1 cellular context compared by ENCODE assay signal in genomic region chr4:173218411-173219125, GRCh38.
A peak's percentile ranks its signal among the peaks of the same experiment; 100 is the strongest.
TF ChIP-seq lines count a peak whose summit lies in the region.

No MANE protein-coding gene starts in this region.

TF ChIP-seq in K562, 482 proteins besides CTCF, POLR2A, EP300 and RAD21 (continued from another document and continues in another):
- TF ChIP-seq GTF3C2 (IDR thresholded peaks at IDR 0.05; ENCODE audit: borderline replicate concordance, extremely low read depth, insufficient read length) (no peak), CCNT2 (IDR thresholded peaks at IDR 0.05; ENCODE audit: borderline replicate concordance, extremely low read depth, insufficient read length, low read depth, low read length) (peak; percentile 47), TCF3 (CRISPR knock-in tag; IDR thresholded peaks at IDR 0.05) (peak; percentile 74), ZNF445 (CRISPR knock-in tag; IDR thresholded peaks at IDR 0.05; ENCODE audit: low read depth) (no peak), TBP (optimal IDR thresholded peaks at IDR 0.05; ENCODE audit: low read depth, low read length) (no peak), KLF16 (IDR thresholded peaks at IDR 0.05) (0 out of 2 replicates have a peak, but pooled peaks have one; percentile 29), SMAD3 (CRISPR knock-in tag; conservative IDR thresholded peaks at IDR 0.05) (no peak), MYC (IDR thresholded peaks at IDR 0.05; ENCODE audit: low read depth, low read length) (no peak), MYC (CRISPR knock-in tag; IDR thresholded peaks at IDR 0.05; ENCODE audit: borderline replicate concordance, low read depth) (no peak), SMARCE1 (IDR thresholded peaks at IDR 0.05) (peak; percentile 96), NCOR1 (IDR thresholded peaks at IDR 0.05) (peak; percentile 78), ZEB2 (IDR thresholded peaks at IDR 0.05) (no peak), FOXK2 (conservative IDR thresholded peaks at IDR 0.05 in 1 of 2, IDR thresholded peaks at IDR 0.05 in 1 of 2; ENCODE audit: low read depth in 2 of 2) (peak; percentile 50 to 53; a peak in 2 of 4 replicates), CC2D1A (IDR thresholded peaks at IDR 0.05) (0 out of 2 replicates have a peak, but pooled peaks have one; percentile 35), HIVEP1 (CRISPR knock-in tag; IDR thresholded peaks at IDR 0.05) (no peak), MNT (conservative IDR thresholded peaks at IDR 0.05) (peak in 1 of 2 experiments; percentile 44; a peak in 1 of 4 replicates), GATAD2B (IDR thresholded peaks at IDR 0.05; ENCODE audit: borderline replicate concordance) (0 out of 2 replicates have a peak, but pooled peaks have one; percentile 18), ARNT (IDR thresholded peaks at IDR 0.05) (peak in 1 of 2 experiments; percentile 63; a peak in 1 of 4 replicates), STAT5A (IDR thresholded peaks at IDR 0.05; ENCODE audit: borderline replicate concordance, low read length) (peak; percentile 73; the same call in 1 of the 2 replicates), ARID1B (IDR thresholded peaks at IDR 0.05) (peak; percentile 95), ARID3A (IDR thresholded peaks at IDR 0.05; ENCODE audit: borderline replicate concordance, low read depth, low read length) (peak; percentile 99), ELK3 (CRISPR knock-in tag; IDR thresholded peaks at IDR 0.05) (no peak), KDM1A (IDR thresholded peaks at IDR 0.05) (peak in 1 of 2 experiments; percentile 30; a peak in 2 of 4 replicates), ZNF3 (CRISPR knock-in tag; IDR thresholded peaks at IDR 0.05) (no peak), ZSCAN29 (IDR thresholded peaks at IDR 0.05) (no peak), SOX6 (IDR thresholded peaks at IDR 0.05) (peak; percentile 56; the same call in 1 of the 2 replicates), NCOA2 (IDR thresholded peaks at IDR 0.05; ENCODE audit: partially characterized antibody in 2 of 2) (peak in 1 of 2 experiments; percentile 61), FOXJ3 (CRISPR knock-in tag; IDR thresholded peaks at IDR 0.05) (no peak), ZZZ3 (IDR thresholded peaks at IDR 0.05) (no peak), TEAD1 (CRISPR knock-in tag; IDR thresholded peaks at IDR 0.05) (peak in 1 of 2 experiments; percentile 65; a peak in 1 of 4 replicates), CREB5 (CRISPR knock-in tag; IDR thresholded peaks at IDR 0.05) (no peak), KLF10 (CRISPR knock-in tag; IDR thresholded peaks at IDR 0.05) (no peak), ZNF699 (CRISPR knock-in tag; IDR thresholded peaks at IDR 0.05; ENCODE audit: insufficient replicate concordance) (no peak), FOSL1 (tag; conservative IDR thresholded peaks at IDR 0.05) (peak; percentile 86), TAF7 (tag; IDR thresholded peaks at IDR 0.05) (no peak), ZNF512 (tag; IDR thresholded peaks at IDR 0.05) (no peak), DPF2 (IDR thresholded peaks at IDR 0.05) (peak; percentile 98), C11orf30 (IDR thresholded peaks at IDR 0.05; ENCODE audit: low read depth) (peak; percentile 36; the same call in 1 of the 2 replicates), ZNF140 (CRISPR knock-in tag; IDR thresholded peaks at IDR 0.05) (no peak), JUN (IDR thresholded peaks at IDR 0.05; ENCODE audit: borderline replicate concordance, low read depth, low read length) (peak; percentile 77; the same call in 1 of the 2 replicates), JUN (CRISPR knock-in tag; IDR thresholded peaks at IDR 0.05; ENCODE audit: borderline replicate concordance) (no peak), NR2F6 (CRISPR knock-in tag; IDR thresholded peaks at IDR 0.05) (no peak), MEIS2 (IDR thresholded peaks at IDR 0.05; ENCODE audit: partially characterized antibody) (peak; percentile 20), ZNF561 (CRISPR knock-in tag; conservative IDR thresholded peaks at IDR 0.05) (no peak), MYBL2 (IDR thresholded peaks at IDR 0.05; ENCODE audit: low read depth) (peak; percentile 77), MYBL2 (CRISPR knock-in tag; IDR thresholded peaks at IDR 0.05; ENCODE audit: borderline replicate concordance) (no peak), ZNF57 (CRISPR knock-in tag; IDR thresholded peaks at IDR 0.05) (no peak), ERF (CRISPR knock-in tag; IDR thresholded peaks at IDR 0.05) (no peak)
- TF ChIP-seq, protein P1, sequence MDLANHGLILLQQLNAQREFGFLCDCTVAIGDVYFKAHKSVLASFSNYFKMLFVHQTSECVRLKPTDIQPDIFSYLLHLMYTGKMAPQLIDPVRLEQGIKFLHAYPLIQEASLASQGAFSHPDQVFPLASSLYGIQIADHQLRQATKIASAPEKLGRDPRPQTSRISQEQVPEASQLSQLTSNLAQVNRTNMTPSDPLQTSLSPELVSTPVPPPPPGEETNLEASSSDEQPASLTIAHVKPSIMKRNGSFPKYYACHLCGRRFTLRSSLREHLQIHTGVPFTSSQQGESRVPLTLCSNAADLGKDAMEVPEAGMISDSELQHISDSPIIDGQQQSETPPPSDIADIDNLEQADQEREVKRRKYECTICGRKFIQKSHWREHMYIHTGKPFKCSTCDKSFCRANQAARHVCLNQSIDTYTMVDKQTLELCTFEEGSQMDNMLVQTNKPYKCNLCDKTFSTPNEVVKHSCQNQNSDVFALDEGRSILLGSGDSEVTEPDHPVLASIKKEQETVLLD (IDR thresholded peaks at IDR 0.05) = no peak
- TF ChIP-seq, protein P2, sequence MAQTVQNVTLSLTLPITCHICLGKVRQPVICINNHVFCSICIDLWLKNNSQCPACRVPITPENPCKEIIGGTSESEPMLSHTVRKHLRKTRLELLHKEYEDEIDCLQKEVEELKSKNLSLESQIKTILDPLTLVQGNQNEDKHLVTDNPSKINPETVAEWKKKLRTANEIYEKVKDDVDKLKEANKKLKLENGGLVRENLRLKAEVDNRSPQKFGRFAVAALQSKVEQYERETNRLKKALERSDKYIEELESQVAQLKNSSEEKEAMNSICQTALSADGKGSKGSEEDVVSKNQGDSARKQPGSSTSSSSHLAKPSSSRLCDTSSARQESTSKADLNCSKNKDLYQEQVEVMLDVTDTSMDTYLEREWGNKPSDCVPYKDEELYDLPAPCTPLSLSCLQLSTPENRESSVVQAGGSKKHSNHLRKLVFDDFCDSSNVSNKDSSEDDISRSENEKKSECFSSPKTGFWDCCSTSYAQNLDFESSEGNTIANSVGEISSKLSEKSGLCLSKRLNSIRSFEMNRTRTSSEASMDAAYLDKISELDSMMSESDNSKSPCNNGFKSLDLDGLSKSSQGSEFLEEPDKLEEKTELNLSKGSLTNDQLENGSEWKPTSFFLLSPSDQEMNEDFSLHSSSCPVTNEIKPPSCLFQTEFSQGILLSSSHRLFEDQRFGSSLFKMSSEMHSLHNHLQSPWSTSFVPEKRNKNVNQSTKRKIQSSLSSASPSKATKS (CRISPR knock-in tag; IDR thresholded peaks at IDR 0.05) = no peak
- TF ChIP-seq, protein P3, sequence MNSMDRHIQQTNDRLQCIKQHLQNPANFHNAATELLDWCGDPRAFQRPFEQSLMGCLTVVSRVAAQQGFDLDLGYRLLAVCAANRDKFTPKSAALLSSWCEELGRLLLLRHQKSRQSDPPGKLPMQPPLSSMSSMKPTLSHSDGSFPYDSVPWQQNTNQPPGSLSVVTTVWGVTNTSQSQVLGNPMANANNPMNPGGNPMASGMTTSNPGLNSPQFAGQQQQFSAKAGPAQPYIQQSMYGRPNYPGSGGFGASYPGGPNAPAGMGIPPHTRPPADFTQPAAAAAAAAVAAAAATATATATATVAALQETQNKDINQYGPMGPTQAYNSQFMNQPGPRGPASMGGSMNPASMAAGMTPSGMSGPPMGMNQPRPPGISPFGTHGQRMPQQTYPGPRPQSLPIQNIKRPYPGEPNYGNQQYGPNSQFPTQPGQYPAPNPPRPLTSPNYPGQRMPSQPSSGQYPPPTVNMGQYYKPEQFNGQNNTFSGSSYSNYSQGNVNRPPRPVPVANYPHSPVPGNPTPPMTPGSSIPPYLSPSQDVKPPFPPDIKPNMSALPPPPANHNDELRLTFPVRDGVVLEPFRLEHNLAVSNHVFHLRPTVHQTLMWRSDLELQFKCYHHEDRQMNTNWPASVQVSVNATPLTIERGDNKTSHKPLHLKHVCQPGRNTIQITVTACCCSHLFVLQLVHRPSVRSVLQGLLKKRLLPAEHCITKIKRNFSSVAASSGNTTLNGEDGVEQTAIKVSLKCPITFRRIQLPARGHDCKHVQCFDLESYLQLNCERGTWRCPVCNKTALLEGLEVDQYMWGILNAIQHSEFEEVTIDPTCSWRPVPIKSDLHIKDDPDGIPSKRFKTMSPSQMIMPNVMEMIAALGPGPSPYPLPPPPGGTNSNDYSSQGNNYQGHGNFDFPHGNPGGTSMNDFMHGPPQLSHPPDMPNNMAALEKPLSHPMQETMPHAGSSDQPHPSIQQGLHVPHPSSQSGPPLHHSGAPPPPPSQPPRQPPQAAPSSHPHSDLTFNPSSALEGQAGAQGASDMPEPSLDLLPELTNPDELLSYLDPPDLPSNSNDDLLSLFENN (IDR thresholded peaks at IDR 0.05; ENCODE audit: low read depth in 2 of 2, low read length in 2 of 2) = peak in 1 of 2 experiments; percentile 82; a peak in 2 of 4 replicates
